Comparison of ENCODE assay signal across 19 cellular contexts in the genomic region with DNA sequence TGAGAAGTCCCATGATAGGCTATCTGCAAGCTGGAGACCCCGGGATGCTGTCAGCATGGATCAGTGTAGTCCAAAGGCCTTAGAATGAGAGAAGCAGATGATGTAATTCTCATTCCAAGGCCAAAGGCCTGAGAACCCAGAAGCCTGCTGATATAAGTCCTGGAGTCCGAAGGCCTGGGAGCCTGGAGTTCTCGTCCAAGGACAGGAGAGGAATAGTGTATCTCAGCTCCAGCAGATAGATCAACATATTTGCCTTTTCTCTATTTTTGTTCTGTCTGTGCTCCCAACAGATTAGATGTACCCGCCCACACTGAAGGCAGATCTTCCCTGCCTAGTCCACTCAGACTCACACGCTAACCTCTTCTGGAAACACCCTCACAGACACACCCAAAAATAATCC.
"Had no signal": no experiment of that assay in that cellular context is flagged by ENCODE, and none has a peak within 500 bp of the region (broad histone marks: within the 10 kb centered on the region; RNA-seq: fewer than 3 reads in every experiment).

No MANE protein-coding gene starts in this region.

- H3K27ac ChIP-seq: colonic mucosa, gastrocnemius medialis, lower lobe of right lung, prostate gland, sigmoid colon had no signal

- H3K4me1 ChIP-seq: colonic mucosa, gastrocnemius medialis, lower lobe of right lung, prostate gland, sigmoid colon had no signal

- H3K36me3 ChIP-seq: colonic mucosa, gastrocnemius medialis, lower lobe of right lung, prostate gland, sigmoid colon had no signal

- DNase-seq: activated CD4-positive, CD25-positive, alpha-beta regulatory T cell; activated effector memory CD4-positive, alpha-beta T cell treated with Interleukin-2 at 50 U/mL for 16 hours; activated T-cell treated with anti-CD3 and anti-CD28 coated beads, Interleukin-2, amount 50 U/mL, for 1 hour; anterior cingulate cortex; caudate nucleus; colonic mucosa; gastrocnemius medialis; hippocampal formation; kidney glomerular epithelial cell; lower lobe of right lung; mucosa of descending colon; nucleus accumbens; sigmoid colon; stimulated activated naive CD4-positive, alpha-beta T cell; substantia nigra had no signal

- H3K4me3 ChIP-seq: colonic mucosa, gastrocnemius medialis, lower lobe of right lung, mucosa of descending colon, prostate gland, sigmoid colon had no signal

- H3K4me3 Mint-ChIP-seq: activated naive CD8-positive, alpha-beta T cell; natural killer cell treated with Interleukin-12 subunit alpha and Interleukin-12 subunit beta and Interleukin-15 and Interleukin-18, amount 100 ng/mL, for 72 hours; type B pancreatic cell had no signal

- H3K27ac Mint-ChIP-seq: activated naive CD8-positive, alpha-beta T cell; natural killer cell treated with Interleukin-12 subunit alpha and Interleukin-12 subunit beta and Interleukin-15 and Interleukin-18, amount 100 ng/mL, for 72 hours; type B pancreatic cell had no signal

- H3K36me3 Mint-ChIP-seq: activated naive CD8-positive, alpha-beta T cell; natural killer cell treated with Interleukin-12 subunit alpha and Interleukin-12 subunit beta and Interleukin-15 and Interleukin-18, amount 100 ng/mL, for 72 hours; type B pancreatic cell had no signal

- H3K27me3 Mint-ChIP-seq: activated naive CD8-positive, alpha-beta T cell; natural killer cell treated with Interleukin-12 subunit alpha and Interleukin-12 subunit beta and Interleukin-15 and Interleukin-18, amount 100 ng/mL, for 72 hours; type B pancreatic cell had no signal

- ATAC-seq: gastrocnemius medialis; lower lobe of right lung; mucosa of descending colon; natural killer cell treated with Interleukin-12 subunit alpha and Interleukin-12 subunit beta and Interleukin-15 and Interleukin-18, amount 100 ng/mL, for 72 hours had no signal

- H3K9me3 ChIP-seq: colonic mucosa, gastrocnemius medialis, lower lobe of right lung, mucosa of descending colon, prostate gland, sigmoid colon had no signal

- H3K27me3 ChIP-seq: colonic mucosa, gastrocnemius medialis, sigmoid colon had no signal
